Comparison of ENCODE assay signal across 35 cellular contexts in the genomic region with DNA sequence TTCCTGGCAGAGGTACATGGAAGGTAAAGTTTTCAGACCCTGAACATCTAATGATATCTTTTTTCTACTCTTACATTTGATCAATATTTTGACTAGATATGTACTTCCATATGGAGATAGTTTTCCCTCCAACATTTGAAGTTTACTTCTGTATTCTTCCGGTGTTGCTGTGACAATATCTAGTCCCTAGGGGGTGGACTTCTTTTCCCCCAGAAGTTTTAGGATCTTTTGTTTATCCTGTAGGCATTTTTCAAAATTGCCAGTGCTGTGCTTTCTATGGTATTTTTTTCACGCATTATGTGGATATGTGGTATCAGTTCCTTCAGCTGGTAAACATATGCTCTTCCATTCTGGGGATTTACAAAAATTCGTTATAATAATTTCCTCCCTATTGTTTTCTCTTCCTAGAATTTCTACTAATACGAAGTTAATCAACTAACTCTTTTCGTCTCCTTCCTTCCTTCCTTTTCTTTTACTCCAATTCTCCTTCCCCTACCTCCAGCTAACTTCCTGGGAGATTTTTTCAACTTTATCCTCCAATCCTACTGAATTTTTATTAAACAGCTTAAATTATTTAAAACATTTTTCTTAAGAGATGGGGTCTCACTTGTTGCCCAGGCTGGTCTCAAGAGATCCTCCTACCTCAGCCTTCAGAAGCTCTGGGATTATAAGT.
"Had no signal": no experiment of that assay in that cellular context is flagged by ENCODE, and none has a peak within 500 bp of the region (broad histone marks: within the 10 kb centered on the region; RNA-seq: fewer than 3 reads in every experiment).

No MANE protein-coding gene starts in this region.

- H3K4me2 ChIP-seq: smooth muscle cell had no signal

- H3K4me1 Mint-ChIP-seq: activated naive CD8-positive, alpha-beta T cell treated with anti-CD3 and anti-CD28 coated beads for 36 hours; immature natural killer cell; naive thymus-derived CD4-positive, alpha-beta T cell; neural crest cell; stimulated activated memory B cell treated with anti-CD40 and anti-IgM and Interleukin-4, amounts not matched to agents 10 μg/mL and 1 μg/mL and 100 μg/mL, for 72 hours; stimulated activated naive CD8-positive, alpha-beta T cell treated with anti-CD3 and anti-CD28 coated beads, Interleukin-15, amount 100 ng/mL, for 72 hours had no signal

- ATAC-seq: activated CD4-positive, CD25-positive, alpha-beta regulatory T cell treated with anti-CD3 and anti-CD28 coated beads, Interleukin-2, amount 50 U/mL, for 24 hours; body of pancreas; heart left ventricle; left colon; naive thymus-derived CD4-positive, alpha-beta T cell; stimulated activated memory B cell treated with anti-CD40 and anti-IgM and Interleukin-4, amounts not matched to agents 10 μg/mL and 1 μg/mL and 100 μg/mL, for 72 hours; stimulated activated naive CD8-positive, alpha-beta T cell treated with anti-CD3 and anti-CD28 coated beads, Interleukin-15, amount 100 ng/mL, for 72 hours had no signal

- H3K36me3 Mint-ChIP-seq: activated naive CD8-positive, alpha-beta T cell treated with anti-CD3 and anti-CD28 coated beads for 36 hours; immature natural killer cell; stimulated activated memory B cell treated with anti-CD40 and anti-IgM and Interleukin-4, amounts not matched to agents 10 μg/mL and 1 μg/mL and 100 μg/mL, for 72 hours had no signal

- H3K36me3 ChIP-seq: adrenal gland, colonic mucosa, heart left ventricle, right atrium auricular region, upper lobe of left lung, vagina had no signal

- H3K4me1 ChIP-seq: adrenal gland, body of pancreas, colonic mucosa, parathyroid adenoma, right atrium auricular region had no signal

- H3K4me3 Mint-ChIP-seq: activated naive CD4-positive, alpha-beta T cell treated with anti-CD3 and anti-CD28 coated beads for 36 hours; activated naive CD8-positive, alpha-beta T cell treated with anti-CD3 and anti-CD28 coated beads for 36 hours; activated T-helper 1 cell treated with anti-CD3 and anti-CD28 coated beads, Interleukin-12 subunit alpha, Interleukin-12 subunit beta, Interleukin-2, Interleukin-4 antibody, amounts not matched to agents 30 ng/mL and 10 ng/mL and 1 ng/mL, durations not matched to agents 14 hours and 24 hours and 36 hours; immature natural killer cell; naive thymus-derived CD4-positive, alpha-beta T cell; neural crest cell; stimulated activated memory B cell treated with anti-CD40 and anti-IgM and Interleukin-4, amounts not matched to agents 10 μg/mL and 1 μg/mL and 100 μg/mL, for 72 hours; stimulated activated naive CD8-positive, alpha-beta T cell treated with anti-CD3 and anti-CD28 coated beads, Interleukin-15, amount 100 ng/mL, for 72 hours had no signal

- H3K9ac ChIP-seq: parathyroid adenoma had no signal

- H3K9me3 ChIP-seq: adrenal gland, body of pancreas, colonic mucosa, heart left ventricle, right atrium auricular region, upper lobe of left lung, vagina had no signal

- H2AFZ ChIP-seq: parathyroid adenoma had no signal

- H3K9me3 Mint-ChIP-seq: activated naive CD4-positive, alpha-beta T cell treated with anti-CD3 and anti-CD28 coated beads for 36 hours; activated naive CD8-positive, alpha-beta T cell treated with anti-CD3 and anti-CD28 coated beads for 36 hours; activated T-helper 1 cell treated with anti-CD3 and anti-CD28 coated beads, Interleukin-12 subunit alpha, Interleukin-12 subunit beta, Interleukin-2, Interleukin-4 antibody, amounts not matched to agents 30 ng/mL and 10 ng/mL and 1 ng/mL, durations not matched to agents 14 hours and 24 hours and 36 hours; immature natural killer cell; neural crest cell; stimulated activated memory B cell treated with anti-CD40 and anti-IgM and Interleukin-4, amounts not matched to agents 10 μg/mL and 1 μg/mL and 100 μg/mL, for 72 hours; stimulated activated naive CD8-positive, alpha-beta T cell treated with anti-CD3 and anti-CD28 coated beads, Interleukin-15, amount 100 ng/mL, for 72 hours had no signal

- H3K27ac ChIP-seq: adrenal gland, body of pancreas, colonic mucosa, dorsolateral prefrontal cortex, heart left ventricle, parathyroid adenoma, right atrium auricular region, upper lobe of left lung, vagina had no signal

- H3K79me2 ChIP-seq: parathyroid adenoma had no signal

- H3K4me3 ChIP-seq: adrenal gland, body of pancreas, colonic mucosa, dorsolateral prefrontal cortex, heart left ventricle, right atrium auricular region, smooth muscle cell, upper lobe of left lung, vagina had no signal

- H3K27me3 ChIP-seq: vagina had no signal

- H3K27ac Mint-ChIP-seq: activated naive CD4-positive, alpha-beta T cell treated with anti-CD3 and anti-CD28 coated beads for 36 hours; activated naive CD8-positive, alpha-beta T cell treated with anti-CD3 and anti-CD28 coated beads for 36 hours; activated T-helper 1 cell treated with anti-CD3 and anti-CD28 coated beads, Interleukin-12 subunit alpha, Interleukin-12 subunit beta, Interleukin-2, Interleukin-4 antibody, amounts not matched to agents 30 ng/mL and 10 ng/mL and 1 ng/mL, durations not matched to agents 14 hours and 24 hours and 36 hours; immature natural killer cell; naive thymus-derived CD4-positive, alpha-beta T cell; stimulated activated memory B cell treated with anti-CD40 and anti-IgM and Interleukin-4, amounts not matched to agents 10 μg/mL and 1 μg/mL and 100 μg/mL, for 72 hours; stimulated activated naive CD8-positive, alpha-beta T cell treated with anti-CD3 and anti-CD28 coated beads, Interleukin-15, amount 100 ng/mL, for 72 hours had no signal

- DNase-seq: activated CD4-positive, alpha-beta T cell treated with anti-CD3 and anti-CD28 coated beads for 48 hours; activated CD4-positive, alpha-beta T cell treated with anti-CD3 and anti-CD28 coated beads, Interleukin-2, amount 50 U/mL, for 48 hours; activated CD8-positive, alpha-beta memory T cell treated with anti-CD3 and anti-CD28 coated beads for 24 hours; activated CD8-positive, alpha-beta memory T cell treated with anti-CD3 and anti-CD28 coated beads, Interleukin-2, amount 50 U/mL, for 4 hours; activated effector memory CD4-positive, alpha-beta T cell treated with anti-CD3 and anti-CD28 coated beads, Interleukin-2, amount 50 U/mL, for 16 hours; activated naive CD4-positive, alpha-beta T cell treated with anti-CD3 and anti-CD28 coated beads for 36 hours; activated naive CD8-positive, alpha-beta T cell treated with anti-CD3 and anti-CD28 coated beads for 36 hours; activated T-cell treated with anti-CD3 and anti-CD28 coated beads, Interleukin-2, amount 50 U/mL, for 1 hour; adrenal gland; aorta; body of pancreas; colonic mucosa; effector memory CD4-positive, alpha-beta T cell; foreskin fibroblast; heart left ventricle; hypothalamus; immature natural killer cell; left colon; midbrain; naive thymus-derived CD4-positive, alpha-beta T cell; stimulated activated CD4-positive, alpha-beta T cell treated with anti-CD3 and anti-CD28 coated beads, Interleukin-1b, Interleukin-23, amount 100 ng/mL, for 48 hours; stimulated activated CD4-positive, alpha-beta T cell treated with anti-CD3 and anti-CD28 coated beads, Interleukin-4, amount 100 ng/mL, for 4 hours; stimulated activated CD8-positive, alpha-beta memory T cell treated with anti-CD3 and anti-CD28 coated beads, Interleukin-4, amount 100 ng/mL, for 48 hours; stimulated activated naive CD8-positive, alpha-beta T cell treated with anti-CD3 and anti-CD28 coated beads, Interleukin-15, amount 100 ng/mL, for 72 hours; substantia nigra; upper lobe of left lung had no signal
